9 cellular contexts compared by ENCODE assay signal in genomic region chr10:81018898-81019890, GRCh38.
DNase-seq lines count a peak whose midpoint lies in the region; ATAC-seq and TF ChIP-seq lines count a peak whose summit lies in the region.
"Had no signal": no experiment of that assay in that cellular context is flagged by ENCODE, and none has a peak within 500 bp of the region (broad histone marks: within the 10 kb centered on the region; RNA-seq: fewer than 3 reads in every experiment).

No MANE protein-coding gene starts in this region.

- intact Hi-C loops in mammary epithelial cell (cut with micrococcal nuclease): loop anchor here (1.0 to 10.0 kb wide), 4 partner anchors 94 to 356 kb away; no protein-coding TSS in a partner anchor

- BruUV-seq in mammary epithelial cell (replicated peaks; lab: Mats Ljungman, UMichigan): no TSS peak

- H3K79me2 ChIP-seq in mammary epithelial cell (ENCODE audit: insufficient read depth, low read length): no peaks in the 10 kb centered on the region

- dilution Hi-C loops in mammary epithelial cell (cut with HindIII; ENCODE audit: low sequenced_read_pairs): no loop called here

- H3K9me3 Mint-ChIP-seq in T-cell: no peaks in the 10 kb centered on the region

- no peak overlapping the region for H3K4me3 Mint-ChIP-seq in T-cell
- H3K4me3 Mint-ChIP-seq: CD4-positive, CD25-positive, alpha-beta regulatory T cell had no signal

- ATAC-seq in GM18873 (IDR thresholded peaks at IDR 0.05; ENCODE audit: low FRiP score, unreplicated experiment) (peak; percentile 85), HG03025 (IDR thresholded peaks at IDR 0.05; ENCODE audit: low FRiP score, unreplicated experiment) (peak; percentile 89), T-cell (replicated peaks in 1 of 4) (no peak)

- WGBS in mammary epithelial cell (ENCODE audit: low coverage, missing lambda C conversion rate): 50% methylated on average over 9 of the region's 9 CpGs

- no peaks in the 10 kb centered on the region for H4K20me1 ChIP-seq in mammary epithelial cell (ENCODE audit: insufficient read depth, low read length)

- CTCF ChIA-PET in mammary epithelial cell (lab: Charles Lee; ENCODE audit: low non-redundant PET) (interaction anchor here (0.7 kb wide), 1 partner anchor 306 kb away, joined by 4 read pairs; no protein-coding TSS in a partner anchor), T-cell (lab: Charles Lee) (interaction anchor here in 1 of 2 donors (0.6 kb wide), 1 partner anchor 641 kb away, joined by 3 read pairs; no protein-coding TSS in a partner anchor)

- H3K4me1 ChIP-seq in mammary epithelial cell (ENCODE audit: insufficient read depth, low read length): no peaks in the 10 kb centered on the region

- H3K4me1 Mint-ChIP-seq in T-cell: peaks cover 0 to 5% (median 2%) of the 10 kb centered on the region in 3 donors
- H3K4me1 Mint-ChIP-seq: CD4-positive, CD25-positive, alpha-beta regulatory T cell had no signal

- peaks cover 2 to 20% of the 10 kb centered on the region in 2 donors for H3K27me3 Mint-ChIP-seq in T-cell
- H3K27me3 Mint-ChIP-seq: CD4-positive, CD25-positive, alpha-beta regulatory T cell had no signal

- H3K4me3 ChIP-seq in mammary epithelial cell (replicated peaks in 1 of 3; ENCODE audit: insufficient read depth in 1 of 3, low read depth in 2 of 3, low read length in 3 of 3): no peak overlapping the region

- POLR2A ChIA-PET in T-cell (lab: Charles Lee): no interaction called here

- H3K27me3 ChIP-seq in mammary epithelial cell (ENCODE audit: insufficient read depth, low read length): no peaks in the 10 kb centered on the region

- in situ Hi-C loops in mammary epithelial cell (cut with MboI; ENCODE audit: low sequenced_read_pairs in 2 of 2): no loop called here

- peak; percentile 60 to 81 for TF ChIP-seq CTCF in mammary epithelial cell (conservative IDR thresholded peaks at IDR 0.05 in 1 of 2, IDR thresholded peaks at IDR 0.05 in 1 of 2; ENCODE audit: extremely low read depth in 1 of 2, insufficient read depth in 1 of 2, low read depth in 1 of 2, low read length in 2 of 2)

- no peak overlapping the region for H3K4me2 ChIP-seq in mammary epithelial cell (ENCODE audit: insufficient read depth, low read depth, low read length)

- peak; percentile 1 for DNase-seq in DMS79 (lab: John Stamatoyannopoulos, UW)
- DNase-seq in DMS79 treated with DMSO at 0.1 percent for 48 hours (lab: John Stamatoyannopoulos, UW): no peak
- peak; percentile 26 for DNase-seq in NCI-H345 (lab: John Stamatoyannopoulos, UW)
- peak; percentile 34 for DNase-seq in mammary epithelial cell
- peak; percentile 70 for DNase-seq in medulla oblongata (ENCODE audit: extremely low spot score)
- DNase-seq in T-cell: no peak

- no peaks in the 10 kb centered on the region for H3K9me3 ChIP-seq in mammary epithelial cell (replicated peaks; ENCODE audit: insufficient read depth, low read length)

- no peak overlapping the region for H3K27ac Mint-ChIP-seq in T-cell
- H3K27ac Mint-ChIP-seq: CD4-positive, CD25-positive, alpha-beta regulatory T cell had no signal

- no peaks in the 10 kb centered on the region for H3K36me3 ChIP-seq in mammary epithelial cell (ENCODE audit: insufficient read depth, low read length)

- no peak overlapping the region for H2AFZ ChIP-seq in mammary epithelial cell (ENCODE audit: low read depth, low read length)

- no peaks in the 10 kb centered on the region for H3K36me3 Mint-ChIP-seq in T-cell
- H3K36me3 Mint-ChIP-seq: CD4-positive, CD25-positive, alpha-beta regulatory T cell had no signal

- H3K9ac ChIP-seq in mammary epithelial cell (ENCODE audit: insufficient read depth, low read length): no peak overlapping the region

- H3K27ac ChIP-seq in mammary epithelial cell (ENCODE audit: insufficient read depth, low read depth, low read length): no peak overlapping the region

Comparison
In these comparisons a context has a peak if more than half of its experiments do, and no peak if none do; other contexts are left out.
1. DNase-seq: peak in DMS79 (single experiment), NCI-H345 (single experiment), mammary epithelial cell (single experiment) and medulla oblongata (single experiment); none in DMS79 treated with DMSO at 0.1 percent for 48 hours (single experiment) and T-cell (0 of 34).
2. ATAC-seq: peak in GM18873 (single experiment) and HG03025 (single experiment); none in T-cell (0 of 4).